ENCODE assay signal across 1 cellular context in genomic region chr2:240597419-240598181, GRCh38.
TF ChIP-seq lines count a peak whose summit lies in the region.

No MANE protein-coding gene starts in this region.

TF ChIP-seq in HepG2, 621 proteins besides CTCF, POLR2A, EP300 and RAD21 (continues in another document):
- TF ChIP-seq SIN3B (IDR thresholded peaks at IDR 0.05; ENCODE audit: low read length): no peak
- peak; percentile 78; the same call in 1 of the 2 replicates for TF ChIP-seq MYC (CRISPR knock-in tag; IDR thresholded peaks at IDR 0.05; ENCODE audit: borderline replicate concordance)
- no peak for TF ChIP-seq ZNF143 (CRISPR knock-in tag; IDR thresholded peaks at IDR 0.05)
- TF ChIP-seq ZBTB21 (CRISPR knock-in tag; IDR thresholded peaks at IDR 0.05): no peak
- peak; percentile 52; the same call in 1 of the 2 replicates for TF ChIP-seq AHDC1 (CRISPR knock-in tag; IDR thresholded peaks at IDR 0.05; ENCODE audit: borderline replicate concordance)
- TF ChIP-seq JUN (CRISPR knock-in tag; IDR thresholded peaks at IDR 0.05): peak; percentile 52; the same call in 1 of the 2 replicates
- no peak for TF ChIP-seq ZFP36 (IDR thresholded peaks at IDR 0.05; ENCODE audit: borderline replicate concordance, low read depth, low read length, partially characterized antibody)
- TF ChIP-seq MXI1 (IDR thresholded peaks at IDR 0.05; ENCODE audit: borderline replicate concordance, low read depth, low read length): peak; percentile 35; the same call in 1 of the 3 replicates
- no peak for TF ChIP-seq NR2F2 (IDR thresholded peaks at IDR 0.05; ENCODE audit: borderline replicate concordance, low read depth)
- TF ChIP-seq PHF21A (CRISPR knock-in tag; IDR thresholded peaks at IDR 0.05): peak; percentile 90
- peak; percentile 77 for TF ChIP-seq HOXA3 (CRISPR knock-in tag; IDR thresholded peaks at IDR 0.05)
- peak; percentile 53; the same call in 1 of the 2 replicates for TF ChIP-seq HDAC2 (CRISPR knock-in tag; IDR thresholded peaks at IDR 0.05)
- TF ChIP-seq ZNF292 (CRISPR knock-in tag; IDR thresholded peaks at IDR 0.05; ENCODE audit: borderline replicate concordance, low read depth): 0 out of 2 replicates have a peak, but pooled peaks have one; percentile 49
- no peak for TF ChIP-seq ZIK1 (CRISPR knock-in tag; IDR thresholded peaks at IDR 0.05; ENCODE audit: borderline replicate concordance, low read depth)
- TF ChIP-seq SOX6 (IDR thresholded peaks at IDR 0.05): no peak
- no peak for TF ChIP-seq SOX6 (CRISPR knock-in tag; IDR thresholded peaks at IDR 0.05)
- TF ChIP-seq ZNF577 (CRISPR knock-in tag; IDR thresholded peaks at IDR 0.05; ENCODE audit: borderline replicate concordance, low read depth): no peak
- TF ChIP-seq, protein P1, sequence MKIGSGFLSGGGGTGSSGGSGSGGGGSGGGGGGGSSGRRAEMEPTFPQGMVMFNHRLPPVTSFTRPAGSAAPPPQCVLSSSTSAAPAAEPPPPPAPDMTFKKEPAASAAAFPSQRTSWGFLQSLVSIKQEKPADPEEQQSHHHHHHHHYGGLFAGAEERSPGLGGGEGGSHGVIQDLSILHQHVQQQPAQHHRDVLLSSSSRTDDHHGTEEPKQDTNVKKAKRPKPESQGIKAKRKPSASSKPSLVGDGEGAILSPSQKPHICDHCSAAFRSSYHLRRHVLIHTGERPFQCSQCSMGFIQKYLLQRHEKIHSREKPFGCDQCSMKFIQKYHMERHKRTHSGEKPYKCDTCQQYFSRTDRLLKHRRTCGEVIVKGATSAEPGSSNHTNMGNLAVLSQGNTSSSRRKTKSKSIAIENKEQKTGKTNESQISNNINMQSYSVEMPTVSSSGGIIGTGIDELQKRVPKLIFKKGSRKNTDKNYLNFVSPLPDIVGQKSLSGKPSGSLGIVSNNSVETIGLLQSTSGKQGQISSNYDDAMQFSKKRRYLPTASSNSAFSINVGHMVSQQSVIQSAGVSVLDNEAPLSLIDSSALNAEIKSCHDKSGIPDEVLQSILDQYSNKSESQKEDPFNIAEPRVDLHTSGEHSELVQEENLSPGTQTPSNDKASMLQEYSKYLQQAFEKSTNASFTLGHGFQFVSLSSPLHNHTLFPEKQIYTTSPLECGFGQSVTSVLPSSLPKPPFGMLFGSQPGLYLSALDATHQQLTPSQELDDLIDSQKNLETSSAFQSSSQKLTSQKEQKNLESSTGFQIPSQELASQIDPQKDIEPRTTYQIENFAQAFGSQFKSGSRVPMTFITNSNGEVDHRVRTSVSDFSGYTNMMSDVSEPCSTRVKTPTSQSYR (CRISPR knock-in tag; IDR thresholded peaks at IDR 0.05; ENCODE audit: borderline replicate concordance): peak; percentile 21; the same call in 1 of the 2 replicates
- TF ChIP-seq, protein P2, sequence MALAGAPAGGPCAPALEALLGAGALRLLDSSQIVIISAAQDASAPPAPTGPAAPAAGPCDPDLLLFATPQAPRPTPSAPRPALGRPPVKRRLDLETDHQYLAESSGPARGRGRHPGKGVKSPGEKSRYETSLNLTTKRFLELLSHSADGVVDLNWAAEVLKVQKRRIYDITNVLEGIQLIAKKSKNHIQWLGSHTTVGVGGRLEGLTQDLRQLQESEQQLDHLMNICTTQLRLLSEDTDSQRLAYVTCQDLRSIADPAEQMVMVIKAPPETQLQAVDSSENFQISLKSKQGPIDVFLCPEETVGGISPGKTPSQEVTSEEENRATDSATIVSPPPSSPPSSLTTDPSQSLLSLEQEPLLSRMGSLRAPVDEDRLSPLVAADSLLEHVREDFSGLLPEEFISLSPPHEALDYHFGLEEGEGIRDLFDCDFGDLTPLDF (CRISPR knock-in tag; IDR thresholded peaks at IDR 0.05): no peak
- TF ChIP-seq GATAD1 (CRISPR knock-in tag; IDR thresholded peaks at IDR 0.05): no peak
- no peak for TF ChIP-seq HMG20A (CRISPR knock-in tag; IDR thresholded peaks at IDR 0.05; ENCODE audit: borderline replicate concordance)
- TF ChIP-seq, protein P3, sequence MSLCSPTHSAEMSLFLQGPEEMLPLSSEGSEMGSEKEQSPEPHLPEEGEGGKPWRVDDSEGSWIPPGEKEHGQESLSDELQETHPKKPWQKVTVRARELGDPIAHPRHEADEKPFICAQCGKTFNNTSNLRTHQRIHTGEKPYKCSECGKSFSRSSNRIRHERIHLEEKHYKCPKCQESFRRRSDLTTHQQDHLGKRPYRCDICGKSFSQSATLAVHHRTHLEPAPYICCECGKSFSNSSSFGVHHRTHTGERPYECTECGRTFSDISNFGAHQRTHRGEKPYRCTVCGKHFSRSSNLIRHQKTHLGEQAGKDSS (CRISPR knock-in tag; IDR thresholded peaks at IDR 0.05; ENCODE audit: borderline replicate concordance, low read depth): no peak; the same call in 1 of the 2 replicates
- no peak for TF ChIP-seq RBM39 (IDR thresholded peaks at IDR 0.05; ENCODE audit: low read depth, low read length, poor library complexity, severe bottlenecking)
- TF ChIP-seq, protein P4, sequence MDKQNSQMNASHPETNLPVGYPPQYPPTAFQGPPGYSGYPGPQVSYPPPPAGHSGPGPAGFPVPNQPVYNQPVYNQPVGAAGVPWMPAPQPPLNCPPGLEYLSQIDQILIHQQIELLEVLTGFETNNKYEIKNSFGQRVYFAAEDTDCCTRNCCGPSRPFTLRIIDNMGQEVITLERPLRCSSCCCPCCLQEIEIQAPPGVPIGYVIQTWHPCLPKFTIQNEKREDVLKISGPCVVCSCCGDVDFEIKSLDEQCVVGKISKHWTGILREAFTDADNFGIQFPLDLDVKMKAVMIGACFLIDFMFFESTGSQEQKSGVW (CRISPR knock-in tag; IDR thresholded peaks at IDR 0.05; ENCODE audit: borderline replicate concordance): no peak
- no peak for TF ChIP-seq ZBTB42 (CRISPR knock-in tag; IDR thresholded peaks at IDR 0.05)
- TF ChIP-seq RNF2 (conservative IDR thresholded peaks at IDR 0.05; ENCODE audit: low read depth): 0 out of 2 replicates have a peak, but pooled peaks have one; percentile 66
- no peak for TF ChIP-seq DNMT3B (CRISPR knock-in tag; conservative IDR thresholded peaks at IDR 0.05)
- no peak for TF ChIP-seq ZBTB2 (CRISPR knock-in tag; IDR thresholded peaks at IDR 0.05; ENCODE audit: low read depth)
- no peak for TF ChIP-seq ZNF614 (CRISPR knock-in tag; IDR thresholded peaks at IDR 0.05; ENCODE audit: borderline replicate concordance)
- TF ChIP-seq SMARCC2 (IDR thresholded peaks at IDR 0.05): no peak
- peak; percentile 81; the same call in 1 of the 2 replicates for TF ChIP-seq ZNF296 (CRISPR knock-in tag; conservative IDR thresholded peaks at IDR 0.05)
- TF ChIP-seq, protein P5, sequence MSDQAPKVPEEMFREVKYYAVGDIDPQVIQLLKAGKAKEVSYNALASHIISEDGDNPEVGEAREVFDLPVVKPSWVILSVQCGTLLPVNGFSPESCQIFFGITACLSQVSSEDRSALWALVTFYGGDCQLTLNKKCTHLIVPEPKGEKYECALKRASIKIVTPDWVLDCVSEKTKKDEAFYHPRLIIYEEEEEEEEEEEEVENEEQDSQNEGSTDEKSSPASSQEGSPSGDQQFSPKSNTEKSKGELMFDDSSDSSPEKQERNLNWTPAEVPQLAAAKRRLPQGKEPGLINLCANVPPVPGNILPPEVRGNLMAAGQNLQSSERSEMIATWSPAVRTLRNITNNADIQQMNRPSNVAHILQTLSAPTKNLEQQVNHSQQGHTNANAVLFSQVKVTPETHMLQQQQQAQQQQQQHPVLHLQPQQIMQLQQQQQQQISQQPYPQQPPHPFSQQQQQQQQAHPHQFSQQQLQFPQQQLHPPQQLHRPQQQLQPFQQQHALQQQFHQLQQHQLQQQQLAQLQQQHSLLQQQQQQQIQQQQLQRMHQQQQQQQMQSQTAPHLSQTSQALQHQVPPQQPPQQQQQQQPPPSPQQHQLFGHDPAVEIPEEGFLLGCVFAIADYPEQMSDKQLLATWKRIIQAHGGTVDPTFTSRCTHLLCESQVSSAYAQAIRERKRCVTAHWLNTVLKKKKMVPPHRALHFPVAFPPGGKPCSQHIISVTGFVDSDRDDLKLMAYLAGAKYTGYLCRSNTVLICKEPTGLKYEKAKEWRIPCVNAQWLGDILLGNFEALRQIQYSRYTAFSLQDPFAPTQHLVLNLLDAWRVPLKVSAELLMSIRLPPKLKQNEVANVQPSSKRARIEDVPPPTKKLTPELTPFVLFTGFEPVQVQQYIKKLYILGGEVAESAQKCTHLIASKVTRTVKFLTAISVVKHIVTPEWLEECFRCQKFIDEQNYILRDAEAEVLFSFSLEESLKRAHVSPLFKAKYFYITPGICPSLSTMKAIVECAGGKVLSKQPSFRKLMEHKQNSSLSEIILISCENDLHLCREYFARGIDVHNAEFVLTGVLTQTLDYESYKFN (CRISPR knock-in tag; conservative IDR thresholded peaks at IDR 0.05): peak; percentile 98
- TF ChIP-seq PHF20 (CRISPR knock-in tag; IDR thresholded peaks at IDR 0.05): no peak
- TF ChIP-seq ZSCAN31 (CRISPR knock-in tag; IDR thresholded peaks at IDR 0.05; ENCODE audit: low read depth): peak; percentile 78; the same call in 1 of the 2 replicates
- TF ChIP-seq HNF4A (CRISPR knock-in tag; IDR thresholded peaks at IDR 0.05): peak; percentile 94
- no peak for TF ChIP-seq SCMH1 (CRISPR knock-in tag; IDR thresholded peaks at IDR 0.05; ENCODE audit: borderline replicate concordance)
- TF ChIP-seq REXO4 (CRISPR knock-in tag; IDR thresholded peaks at IDR 0.05; ENCODE audit: borderline replicate concordance): no peak
- TF ChIP-seq ZNF263 (CRISPR knock-in tag; IDR thresholded peaks at IDR 0.05): 0 out of 2 replicates have a peak, but pooled peaks have one; percentile 14
- no peak for TF ChIP-seq ZNF333 (CRISPR knock-in tag; IDR thresholded peaks at IDR 0.05; ENCODE audit: borderline replicate concordance)
- peak; percentile 30; the same call in 1 of the 2 replicates for TF ChIP-seq FOXJ3 (CRISPR knock-in tag; IDR thresholded peaks at IDR 0.05; ENCODE audit: borderline replicate concordance)
- 0 out of 2 replicates have a peak, but pooled peaks have one; percentile 54 for TF ChIP-seq YEATS4 (CRISPR knock-in tag; IDR thresholded peaks at IDR 0.05; ENCODE audit: borderline replicate concordance)
- no peak for TF ChIP-seq SALL2 (CRISPR knock-in tag; IDR thresholded peaks at IDR 0.05)
- TF ChIP-seq DNMT1 (CRISPR knock-in tag; IDR thresholded peaks at IDR 0.05): peak; percentile 56; the same call in 1 of the 2 replicates
- TF ChIP-seq SPEN (CRISPR knock-in tag; IDR thresholded peaks at IDR 0.05; ENCODE audit: low read depth): 0 out of 2 replicates have a peak, but pooled peaks have one; percentile 52
- TF ChIP-seq NFKB2 (CRISPR knock-in tag; IDR thresholded peaks at IDR 0.05; ENCODE audit: borderline replicate concordance): peak; percentile 62; the same call in 1 of the 2 replicates
- no peak for TF ChIP-seq MEIS1 (CRISPR knock-in tag; IDR thresholded peaks at IDR 0.05; ENCODE audit: borderline replicate concordance)
- peak; percentile 76; the same call in 1 of the 2 replicates for TF ChIP-seq REPIN1 (CRISPR knock-in tag; IDR thresholded peaks at IDR 0.05; ENCODE audit: borderline replicate concordance, low read depth)
- 0 out of 2 replicates have a peak, but pooled peaks have one; percentile 45 for TF ChIP-seq ZNF280B (CRISPR knock-in tag; IDR thresholded peaks at IDR 0.05; ENCODE audit: borderline replicate concordance)
- peak; percentile 37; the same call in 1 of the 2 replicates for TF ChIP-seq TBX3 (IDR thresholded peaks at IDR 0.05; ENCODE audit: borderline replicate concordance)
